Comparison of ENCODE assay signal across 20 cellular contexts in genomic region chr17:77155125-77155524, GRCh38. TPM values are rescaled to one million over a fixed set of nuclear protein-coding genes. Genes with fewer than 3 reads are reported as not detected.
DNase-seq lines count a peak whose midpoint lies in the region; ATAC-seq and TF ChIP-seq lines count a peak whose summit lies in the region.
"Had no signal": no experiment of that assay in that cellular context is flagged by ENCODE, and none has a peak within 500 bp of the region (broad histone marks: within the 10 kb centered on the region; RNA-seq: fewer than 3 reads in every experiment).

No MANE protein-coding gene starts in this region.

- no peak overlapping the region for H3K4me3 ChIP-seq in right atrium auricular region
- H3K4me3 ChIP-seq in heart left ventricle = no peak overlapping the region
- H3K4me3 ChIP-seq in WERI-Rb-1 (ENCODE audit: low read depth, low read length) = no peak overlapping the region
- no peak overlapping the region for H3K4me3 ChIP-seq in subcutaneous abdominal adipose tissue (ENCODE audit: low read depth in 1 of 5, low read length in 5 of 5)
- no peak overlapping the region for H3K4me3 ChIP-seq in brain microvascular endothelial cell (ENCODE audit: low read depth, low read length)
- H3K4me3 ChIP-seq: SJCRH30, skin epidermis had no signal

- H3K9me3 Mint-ChIP-seq in memory B cell = no peaks in the 10 kb centered on the region
- H3K9me3 Mint-ChIP-seq: IgD-negative memory B cell; T-helper 2 cell treated with Interferon-gamma antibody and Interleukin-4, amounts not matched to agents 5 μg/mL and 100 μg/mL, for 36 hours had no signal

- no peaks in the 10 kb centered on the region for H3K27me3 Mint-ChIP-seq in memory B cell
- H3K27me3 Mint-ChIP-seq: IgD-negative memory B cell had no signal

- intact Hi-C loops in heart left ventricle (cut with DNase I) = loop anchor here in 1 of 10 donors (5.0 kb wide), 1 partner anchor 47 kb away; no protein-coding TSS in a partner anchor

- peaks cover 32% of the 10 kb centered on the region for H3K4me1 Mint-ChIP-seq in memory B cell

- TF ChIP-seq CTCF in right atrium auricular region (IDR thresholded peaks at IDR 0.05) = no peak
- no peak for TF ChIP-seq CTCF in heart left ventricle (IDR thresholded peaks at IDR 0.05)
- TF ChIP-seq CTCF in WERI-Rb-1 (IDR thresholded peaks at IDR 0.05; ENCODE audit: low read depth, low read length) = no peak
- TF ChIP-seq CTCF in brain microvascular endothelial cell (IDR thresholded peaks at IDR 0.05; ENCODE audit: low read depth, low read length, missing control alignments) = no peak

- H3K27ac ChIP-seq in right atrium auricular region = peak overlapping the region; percentile 20 to 49
- H3K27ac ChIP-seq in heart left ventricle = peak overlapping the region in 4 of 12 donors; percentile 6 to 41 (median 25)
- no peak overlapping the region; the same call in 1 of the 2 replicates for H3K27ac ChIP-seq in WERI-Rb-1
- H3K27ac ChIP-seq in subcutaneous abdominal adipose tissue (ENCODE audit: low read depth, low read length) = peak overlapping the region; percentile 23
- H3K27ac ChIP-seq in brain microvascular endothelial cell = no peak overlapping the region
- H3K27ac ChIP-seq: parathyroid adenoma, SJCRH30, skin epidermis had no signal

- TF ChIP-seq POLR2A in heart left ventricle (IDR thresholded peaks at IDR 0.05) = no peak

- DNase-seq in right atrium auricular region (ENCODE audit: low spot score) (no peak), heart left ventricle (no peak), WERI-Rb-1 (peak; percentile 54), memory B cell (ENCODE audit: low spot score in 2 of 2) (no peak), brain microvascular endothelial cell (no peak)
- DNase-seq in effector CD4-positive, alpha-beta T cell = no peak
- DNase-seq: activated CD4-positive, alpha-beta T cell treated with anti-CD3 and anti-CD28 coated beads for 1 hour; amygdala; Caco-2; NCI-H2029 treated with DMSO at 0.1 percent for 48 hours; NCI-H510A treated with DMSO at 0.1 percent for 48 hours; OCI-M1; SJCRH30; stimulated activated CD4-positive, alpha-beta T cell treated with anti-CD3 and anti-CD28 coated beads, Interleukin-4, amount 100 ng/mL, for 1 hour had no signal

- ATAC-seq in heart left ventricle (no peak), memory B cell (ENCODE audit: low read depth) (no peak), HG02981 (IDR thresholded peaks at IDR 0.05; ENCODE audit: unreplicated experiment) (no peak)

- no peak overlapping the region for H3K4me3 Mint-ChIP-seq in memory B cell
- H3K4me3 Mint-ChIP-seq: IgD-negative memory B cell; T-helper 2 cell treated with Interferon-gamma antibody and Interleukin-4, amounts not matched to agents 5 μg/mL and 100 μg/mL, for 36 hours had no signal

- H3K9me3 ChIP-seq in right atrium auricular region = no peaks in the 10 kb centered on the region
- H3K9me3 ChIP-seq in heart left ventricle = no peaks in the 10 kb centered on the region
- no peaks in the 10 kb centered on the region for H3K9me3 ChIP-seq in WERI-Rb-1 (ENCODE audit: severe bottlenecking)
- H3K9me3 ChIP-seq in subcutaneous abdominal adipose tissue (ENCODE audit: control insufficient read depth in 5 of 5, low read length in 5 of 5) = no peaks in the 10 kb centered on the region
- H3K9me3 ChIP-seq: Caco-2, SJCRH30 had no signal

- no peak overlapping the region for H3K9ac ChIP-seq in subcutaneous abdominal adipose tissue (ENCODE audit: low read length in 5 of 5)
- H3K9ac ChIP-seq: parathyroid adenoma had no signal

- H3K27ac Mint-ChIP-seq in memory B cell = peak overlapping the region; percentile 62
- H3K27ac Mint-ChIP-seq: T-helper 2 cell treated with Interferon-gamma antibody and Interleukin-4, amounts not matched to agents 5 μg/mL and 100 μg/mL, for 36 hours had no signal

- H3K27me3 ChIP-seq in right atrium auricular region (no peaks in the 10 kb centered on the region), heart left ventricle (no peaks in the 10 kb centered on the region), WERI-Rb-1 (ENCODE audit: insufficient read depth, low read depth, severe bottlenecking) (no peaks in the 10 kb centered on the region), subcutaneous abdominal adipose tissue (ENCODE audit: control insufficient read depth in 5 of 5, insufficient read depth in 4 of 5, low read length in 5 of 5) (no peaks in the 10 kb centered on the region), brain microvascular endothelial cell (replicated peaks) (no peaks in the 10 kb centered on the region)
- H3K27me3 ChIP-seq: SJCRH30 had no signal

- peaks cover 24% of the 10 kb centered on the region for H3K36me3 Mint-ChIP-seq in memory B cell

- 63 to 77% (median 71%) methylated on average over 3 of the region's 3 CpGs for WGBS in heart left ventricle, 4 donors

- H3K4me1 ChIP-seq in right atrium auricular region (peaks cover 0 to 74% of the 10 kb centered on the region in 2 donors), heart left ventricle (peaks cover 4 to 80% (median 51%) of the 10 kb centered on the region in 12 donors), subcutaneous abdominal adipose tissue (ENCODE audit: control insufficient read depth in 5 of 5, insufficient read depth in 5 of 5, low read length in 5 of 5) (peaks cover 10 to 64% (median 37%) of the 10 kb centered on the region in 5 donors)

- no peaks in the 10 kb centered on the region for H3K36me3 ChIP-seq in right atrium auricular region
- H3K36me3 ChIP-seq in heart left ventricle = peaks cover 0 to 46% (median 6%) of the 10 kb centered on the region in 9 donors
- H3K36me3 ChIP-seq in WERI-Rb-1 = peaks cover 18% of the 10 kb centered on the region
- peaks cover 0 to 17% (median 5%) of the 10 kb centered on the region in 5 donors for H3K36me3 ChIP-seq in subcutaneous abdominal adipose tissue (ENCODE audit: control insufficient read depth in 5 of 5, insufficient read depth in 5 of 5, low read length in 5 of 5)
- H3K36me3 ChIP-seq in brain microvascular endothelial cell (replicated peaks) = peaks cover 24% of the 10 kb centered on the region
- H3K36me3 ChIP-seq: SJCRH30 had no signal

- in situ Hi-C loops in brain microvascular endothelial cell (cut with HindIII; ENCODE audit: low pct_ligation_motif_present, low sequenced_read_pairs) = no loop called here

RNA-seq across cellular contexts. Expression of gene SEC14L1, which starts 14.4 kb away (rescaled TPM):
- total RNA-seq in right atrium auricular region (10 to 100 TPM; 48.2 to 54.0 TPM), heart left ventricle (100 to 1,000 TPM in 1 of 9 donors, 10 to 100 TPM in 8; 43.6 to 116 (median 53.7) TPM)
- 10 to 100 TPM; 26.6 to 69.5 TPM for polyA plus RNA-seq in heart left ventricle

Comparison
In these comparisons a context has a peak if more than half of its experiments do, and no peak if none do; other contexts are left out.
1. H3K27ac ChIP-seq: peak in right atrium auricular region (2 of 2) and subcutaneous abdominal adipose tissue (single experiment); none in WERI-Rb-1 (single experiment) and brain microvascular endothelial cell (single experiment).